In the genomic region with DNA sequence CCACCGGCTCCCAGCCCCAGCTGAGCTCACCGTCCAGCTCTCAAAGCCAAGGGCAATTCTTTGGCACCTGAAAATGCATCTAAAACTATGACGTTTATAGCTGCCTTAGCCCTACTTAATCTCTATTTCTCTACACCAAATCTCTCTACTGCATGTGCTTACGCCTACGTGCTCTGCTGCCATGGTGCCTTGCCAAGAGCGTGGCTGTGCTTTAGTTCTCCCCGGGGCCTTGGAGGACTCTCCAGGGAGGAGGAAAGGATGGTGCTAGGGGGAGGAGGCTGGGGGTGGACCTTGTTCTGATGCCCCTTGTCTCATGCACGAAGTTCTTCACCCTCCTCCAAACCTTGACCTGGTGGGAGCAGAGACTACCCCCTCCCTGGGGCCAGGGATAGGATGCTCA, we compare ENCODE assay signal across 10 cellular contexts.
"Had no signal": no experiment of that assay in that cellular context is flagged by ENCODE, and none has a peak within 500 bp of the region (broad histone marks: within the 10 kb centered on the region; RNA-seq: fewer than 3 reads in every experiment).

No MANE protein-coding gene starts in this region.

- H3K27me3 ChIP-seq: breast epithelium, left lung, pancreas, sigmoid colon, spleen had no signal

- H3K36me3 ChIP-seq: breast epithelium, pancreas had no signal

- DNase-seq: activated CD4-positive, alpha-beta T cell treated with anti-CD3 and anti-CD28 coated beads, Interleukin-2, amount 10 ng/mL, durations not matched to agents 7 days and 5 days; activated CD4-positive, CD25-positive, alpha-beta regulatory T cell; activated CD8-positive, alpha-beta memory T cell treated with anti-CD3 and anti-CD28 coated beads for 24 hours; hippocampal formation; pancreas; sigmoid colon; spleen; SW 1271 had no signal

- H3K4me1 ChIP-seq: pancreas had no signal

- H3K9me3 ChIP-seq: breast epithelium, left lung, pancreas, sigmoid colon, spleen had no signal

- H3K4me3 ChIP-seq: breast epithelium, left lung, pancreas, sigmoid colon, spleen had no signal

- H3K27ac ChIP-seq: breast epithelium, left lung, pancreas, sigmoid colon had no signal

- ATAC-seq: left lung, pancreas had no signal
